In genomic region chr17:76671912-76672262, GRCh38 we compare ENCODE assay signal across 8 cellular contexts. TPM values are rescaled to one million over a fixed set of nuclear protein-coding genes. Genes with fewer than 3 reads are reported as not detected.
DNase-seq lines count a peak whose midpoint lies in the region; ATAC-seq and TF ChIP-seq lines count a peak whose summit lies in the region.

No MANE protein-coding gene starts in this region.

- H3K4me1 Mint-ChIP-seq in activated naive CD4-positive, alpha-beta T cell treated with anti-CD3 and anti-CD28 coated beads, Interleukin-2, amount 50 U/mL, for 24 hours: peaks cover 36% of the 10 kb centered on the region
- peaks cover 24% of the 10 kb centered on the region for H3K4me1 Mint-ChIP-seq in stimulated activated effector memory CD8-positive, alpha-beta T cell treated with anti-CD3 and anti-CD28 coated beads, Interleukin-12 subunit alpha, Interleukin-12 subunit beta, amount 100 ng/mL, for 72 hours

- H3K9me3 Mint-ChIP-seq in activated naive CD4-positive, alpha-beta T cell treated with anti-CD3 and anti-CD28 coated beads, Interleukin-2, amount 50 U/mL, for 24 hours: no peaks in the 10 kb centered on the region
- no peaks in the 10 kb centered on the region for H3K9me3 Mint-ChIP-seq in stimulated activated effector memory CD8-positive, alpha-beta T cell treated with anti-CD3 and anti-CD28 coated beads, Interleukin-12 subunit alpha, Interleukin-12 subunit beta, amount 100 ng/mL, for 72 hours

- peak overlapping the region; percentile 69 for H3K4me3 ChIP-seq in WI38 (ENCODE audit: low read depth, low read length)

- H3K27me3 Mint-ChIP-seq in activated naive CD4-positive, alpha-beta T cell treated with anti-CD3 and anti-CD28 coated beads, Interleukin-2, amount 50 U/mL, for 24 hours: no peaks in the 10 kb centered on the region

- DNase-seq in activated naive CD4-positive, alpha-beta T cell treated with Interleukin-2 at 50 U/mL for 16 hours: no peak
- DNase-seq in left ventricle myocardium superior (no peak), AG08396 (ENCODE audit: low spot score) (no peak), cerebellar cortex (ENCODE audit: low spot score) (no peak), NCI-H128 (lab: John Stamatoyannopoulos, UW; ENCODE audit: unreplicated experiment) (no peak)
- no peak for DNase-seq in stimulated activated effector memory CD8-positive, alpha-beta T cell treated with anti-CD3 and anti-CD28 coated beads, Interleukin-12 subunit alpha, Interleukin-12 subunit beta, amount 100 ng/mL, for 72 hours (ENCODE audit: low spot score in 2 of 2)

- TF ChIP-seq CTCF in WI38 (IDR thresholded peaks at IDR 0.05; ENCODE audit: low read depth, low read length): no peak

- H3K36me3 Mint-ChIP-seq in activated naive CD4-positive, alpha-beta T cell treated with anti-CD3 and anti-CD28 coated beads, Interleukin-2, amount 50 U/mL, for 24 hours: no peaks in the 10 kb centered on the region
- peaks cover 7% of the 10 kb centered on the region for H3K36me3 Mint-ChIP-seq in stimulated activated effector memory CD8-positive, alpha-beta T cell treated with anti-CD3 and anti-CD28 coated beads, Interleukin-12 subunit alpha, Interleukin-12 subunit beta, amount 100 ng/mL, for 72 hours

- ATAC-seq in left ventricle myocardium superior: peak; percentile 2
- ATAC-seq in stimulated activated effector memory CD8-positive, alpha-beta T cell treated with anti-CD3 and anti-CD28 coated beads, Interleukin-12 subunit alpha, Interleukin-12 subunit beta, amount 100 ng/mL, for 72 hours: peak; percentile 1

- peak overlapping the region; percentile 96 for H3K4me3 Mint-ChIP-seq in activated naive CD4-positive, alpha-beta T cell treated with anti-CD3 and anti-CD28 coated beads, Interleukin-2, amount 50 U/mL, for 24 hours
- peak overlapping the region; percentile 79 for H3K4me3 Mint-ChIP-seq in stimulated activated effector memory CD8-positive, alpha-beta T cell treated with anti-CD3 and anti-CD28 coated beads, Interleukin-12 subunit alpha, Interleukin-12 subunit beta, amount 100 ng/mL, for 72 hours

- peak overlapping the region; percentile 97 for H3K27ac Mint-ChIP-seq in activated naive CD4-positive, alpha-beta T cell treated with anti-CD3 and anti-CD28 coated beads, Interleukin-2, amount 50 U/mL, for 24 hours
- peak overlapping the region; percentile 96 for H3K27ac Mint-ChIP-seq in stimulated activated effector memory CD8-positive, alpha-beta T cell treated with anti-CD3 and anti-CD28 coated beads, Interleukin-12 subunit alpha, Interleukin-12 subunit beta, amount 100 ng/mL, for 72 hours

- intact Hi-C loops in left ventricle myocardium superior (cut with micrococcal nuclease): no loop called here

RNA-seq across cellular contexts. Expression of gene ST6GALNAC1, which starts 28.3 kb away (rescaled TPM):
- 3.8 TPM for total RNA-seq in left ventricle myocardium superior

RNA-seq across cellular contexts. Expression of gene MXRA7, which starts 38.9 kb away (rescaled TPM):
- 364 TPM for total RNA-seq in left ventricle myocardium superior

RNA-seq across cellular contexts. Expression of gene JMJD6, which starts 54.5 kb away (rescaled TPM):
- 68.6 TPM for total RNA-seq in left ventricle myocardium superior

RNA-seq across cellular contexts. Expression of gene METTL23, which starts 54.8 kb away (rescaled TPM):
- total RNA-seq in left ventricle myocardium superior: 21.0 TPM
